In genomic region chr9:106326493-106326892, GRCh38 we compare ENCODE assay signal across 33 cellular contexts.
"Had no signal": no experiment of that assay in that cellular context is flagged by ENCODE, and none has a peak within 500 bp of the region (broad histone marks: within the 10 kb centered on the region; RNA-seq: fewer than 3 reads in every experiment).

No MANE protein-coding gene starts in this region.

- H3K27me3 ChIP-seq: adrenal gland, ascending aorta, cardiac muscle cell, gastroesophageal sphincter, heart left ventricle, sigmoid colon, upper lobe of left lung, vagina had no signal

- H3K4me3 ChIP-seq: adrenal gland, ascending aorta, cardiac muscle cell, coronary artery, gastroesophageal sphincter, heart left ventricle, psoas muscle, sigmoid colon, upper lobe of left lung, vagina had no signal

- H3K27ac ChIP-seq: adrenal gland, ascending aorta, cardiac muscle cell, coronary artery, gastroesophageal sphincter, heart left ventricle, parathyroid adenoma, psoas muscle, sigmoid colon, upper lobe of left lung, vagina had no signal

- DNase-seq: activated CD4-positive, alpha-beta T cell treated with anti-CD3 and anti-CD28 coated beads for 36 hours; activated CD4-positive, alpha-beta T cell treated with anti-CD3 and anti-CD28 coated beads, Interleukin-2, amount 50 U/mL, for 48 hours; activated CD4-positive, CD25-positive, alpha-beta regulatory T cell; activated CD8-positive, alpha-beta memory T cell treated with anti-CD3 and anti-CD28 coated beads for 24 hours; activated effector memory CD4-positive, alpha-beta T cell treated with Interleukin-2 at 50 U/mL for 16 hours; activated naive CD4-positive, alpha-beta T cell treated with anti-CD3 and anti-CD28 coated beads for 36 hours; activated naive CD8-positive, alpha-beta T cell treated with anti-CD3 and anti-CD28 coated beads for 36 hours; cerebellar nuclear complex; effector memory CD8-positive, alpha-beta T cell; erythroblast; heart left ventricle; hypothalamus; immature natural killer cell; kidney; left colon; naive B cell; occipital lobe; psoas muscle; sigmoid colon; small intestine; stimulated activated CD4-positive, alpha-beta T cell treated with anti-CD3 and anti-CD28 coated beads, Interleukin-4, amount 100 ng/mL, for 4 hours; stimulated activated CD8-positive, alpha-beta memory T cell treated with anti-CD3 and anti-CD28 coated beads, Interleukin-4, amount 100 ng/mL, for 48 hours; stimulated activated naive CD8-positive, alpha-beta T cell treated with anti-CD3 and anti-CD28 coated beads, Interleukin-15, amount 100 ng/mL, for 72 hours; substantia nigra; upper lobe of left lung had no signal

- H3K36me3 ChIP-seq: adrenal gland, ascending aorta, cardiac muscle cell, gastroesophageal sphincter, heart left ventricle, sigmoid colon, upper lobe of left lung, vagina had no signal

- H3K4me1 ChIP-seq: adrenal gland, ascending aorta, gastroesophageal sphincter, heart left ventricle, parathyroid adenoma, psoas muscle, sigmoid colon, upper lobe of left lung, vagina had no signal

- H3K9ac ChIP-seq: parathyroid adenoma had no signal

- H3K9me3 ChIP-seq: adrenal gland, ascending aorta, gastroesophageal sphincter, heart left ventricle, psoas muscle, sigmoid colon, upper lobe of left lung, vagina had no signal

- ATAC-seq: activated CD4-positive, alpha-beta T cell treated with anti-CD3 and anti-CD28 coated beads for 36 hours; effector memory CD8-positive, alpha-beta T cell; gastroesophageal sphincter; heart left ventricle; left colon; psoas muscle; stimulated activated memory B cell treated with anti-CD40 and anti-IgM and Interleukin-4, amounts not matched to agents 10 μg/mL and 1 μg/mL and 100 μg/mL, for 72 hours; stimulated activated naive CD8-positive, alpha-beta T cell treated with anti-CD3 and anti-CD28 coated beads, Interleukin-15, amount 100 ng/mL, for 72 hours had no signal

- H3K79me2 ChIP-seq: parathyroid adenoma had no signal

- H2AFZ ChIP-seq: parathyroid adenoma had no signal
